Comparison of ENCODE assay signal across 1 cellular context in genomic region chr17:7439462-7440112, GRCh38.
TF ChIP-seq lines count a peak whose summit lies in the region.

Gene FGF11 (plus strand): TSS chr17:7439512. CDS start chr17:7439621, 109 bp downstream.

TF ChIP-seq in GM23338, 12 proteins besides CTCF, POLR2A, EP300 and RAD21 (continued from another document):
- TF ChIP-seq REST (IDR thresholded peaks at IDR 0.05; ENCODE audit: unreplicated experiment): no peak
- TF ChIP-seq ETS1 (IDR thresholded peaks at IDR 0.05): no peak
